In the genomic region with DNA sequence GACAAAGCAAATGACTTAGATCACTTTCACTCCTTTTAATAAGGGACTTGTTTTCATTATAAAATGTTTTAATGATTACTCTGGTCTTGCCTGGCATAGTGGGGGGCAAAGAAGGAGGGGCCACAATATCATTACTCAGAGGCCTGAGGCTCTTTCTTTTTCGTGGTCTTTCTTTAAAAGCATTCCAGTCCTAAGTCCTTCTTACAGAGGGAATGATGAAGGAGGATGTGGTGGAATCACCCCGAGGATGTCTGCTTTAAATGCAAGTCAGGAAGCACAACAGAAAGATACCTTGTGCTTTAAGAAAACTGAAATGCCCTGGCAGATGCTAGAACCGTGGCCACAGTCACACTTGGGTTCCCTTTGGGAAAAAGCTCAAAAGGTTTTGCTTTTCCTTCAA, we compare ENCODE assay signal across 28 cellular contexts.
DNase-seq lines count a peak whose midpoint lies in the region; ATAC-seq and TF ChIP-seq lines count a peak whose summit lies in the region.
"Had no signal": no experiment of that assay in that cellular context is flagged by ENCODE, and none has a peak within 500 bp of the region (broad histone marks: within the 10 kb centered on the region; RNA-seq: fewer than 3 reads in every experiment).

No MANE protein-coding gene starts in this region.

- no peak overlapping the region for H3K4me2 ChIP-seq in PC-3 (ENCODE audit: low read length)

- H3K27ac ChIP-seq in PC-3 (ENCODE audit: low read length): no peak overlapping the region
- no peak overlapping the region for H3K27ac ChIP-seq in tibial artery
- H3K27ac ChIP-seq: adrenal gland, esophagus muscularis mucosa, foreskin keratinocyte, pancreas, RWPE1, testis, uterus had no signal

- no peaks in the 10 kb centered on the region for H3F3A ChIP-seq in PC-3 (ENCODE audit: low read length, unreplicated experiment)

- BruUV-seq in PC-3 (replicated peaks; lab: Mats Ljungman, UMichigan): no TSS peak

- POLR2A ChIA-PET in PC-3 (lab: Charles Lee; ENCODE audit: unreplicated experiment): no interaction called here

- TF ChIP-seq CTCF in PC-3 (conservative IDR thresholded peaks at IDR 0.05; ENCODE audit: low read depth, low read length) (no peak), tibial artery (IDR thresholded peaks at IDR 0.05) (no peak)

- ATAC-seq in PC-3: peak; percentile 20; the same call in 1 of the 2 replicates
- ATAC-seq in GM18868 (IDR thresholded peaks at IDR 0.05; ENCODE audit: unreplicated experiment): no peak
- ATAC-seq: foreskin keratinocyte, HCT116, pancreas had no signal

- H3K36me3 ChIP-seq in PC-3 (ENCODE audit: low read depth, low read length) (no peaks in the 10 kb centered on the region), tibial artery (no peaks in the 10 kb centered on the region)
- H3K36me3 ChIP-seq: adrenal gland, esophagus muscularis mucosa, pancreas, uterus had no signal

- H4K20me1 ChIP-seq in PC-3 (ENCODE audit: low read length): no peaks in the 10 kb centered on the region

- H3K9me3 ChIP-seq in PC-3 (ENCODE audit: low read length) (no peaks in the 10 kb centered on the region), tibial artery (no peaks in the 10 kb centered on the region)
- H3K9me3 ChIP-seq: adrenal gland, esophagus muscularis mucosa, pancreas, testis, uterus had no signal

- H3K4me3 ChIP-seq in PC-3 (ENCODE audit: low read length) (no peak overlapping the region), tibial artery (no peak overlapping the region)
- H3K4me3 ChIP-seq: adrenal gland, esophagus muscularis mucosa, lung, pancreas, testis, uterus had no signal

- peak overlapping the region; percentile 61 for H2AFZ ChIP-seq in PC-3 (ENCODE audit: low read length)

- CTCF ChIA-PET in PC-3 (lab: Charles Lee): no interaction called here

- H3K79me2 ChIP-seq in PC-3 (ENCODE audit: low read length): no peaks in the 10 kb centered on the region

- no peaks in the 10 kb centered on the region for H3K27me3 ChIP-seq in PC-3 (ENCODE audit: low read length)
- H3K27me3 ChIP-seq in tibial artery: no peaks in the 10 kb centered on the region
- H3K27me3 ChIP-seq: adrenal gland, esophagus muscularis mucosa, foreskin keratinocyte, pancreas, testis, uterus had no signal

- DNase-seq in ELR (ENCODE audit: low read depth) (peak; percentile 76), PC-3 (no peak), islet precursor cell (peak; percentile 90), renal cortical epithelial cell (ENCODE audit: low read depth) (peak; percentile 23), NCI-H1417 treated with DMSO at 0.1 percent for 48 hours (lab: John Stamatoyannopoulos, UW) (no peak), tibial artery (no peak)
- DNase-seq: activated CD4-positive, alpha-beta memory T cell treated with anti-CD3 and anti-CD28 coated beads, Interleukin-2, amount 10 ng/mL, durations not matched to agents 7 days and 5 days; activated CD4-positive, alpha-beta T cell treated with anti-CD3 and anti-CD28 coated beads for 1 hour; activated CD8-positive, alpha-beta memory T cell treated with anti-CD3 and anti-CD28 coated beads, Interleukin-2, amount 50 U/mL, for 4 hours; activated naive CD4-positive, alpha-beta T cell treated with anti-CD3 and anti-CD28 coated beads for 36 hours; adrenal gland; cerebellar nuclear complex; dermis blood vessel endothelial cell; endodermal cell; GF-D8; kidney glomerular epithelial cell; NCI-H146; nephron progenitor cell; pancreas; small intestine; testis; uterus had no signal

- H3K4me1 ChIP-seq in PC-3 (ENCODE audit: insufficient read depth, low read length): no peaks in the 10 kb centered on the region
- no peaks in the 10 kb centered on the region for H3K4me1 ChIP-seq in tibial artery
- H3K4me1 ChIP-seq: adrenal gland, esophagus muscularis mucosa, pancreas, testis, uterus had no signal

- H3K9me2 ChIP-seq in PC-3 (replicated peaks; ENCODE audit: low read length): no peaks in the 10 kb centered on the region

- intact Hi-C loops in PC-3 (cut with micrococcal nuclease): no loop called here
- intact Hi-C loops in tibial artery (cut with DNase I; ENCODE audit: low total_unique reads): no loop called here

- no peak overlapping the region for H3K9ac ChIP-seq in PC-3 (ENCODE audit: low read length)

Comparison
In these comparisons a context has a peak if more than half of its experiments do, and no peak if none do; other contexts are left out.
1. DNase-seq: peak in ELR (single experiment), islet precursor cell (single experiment) and renal cortical epithelial cell (single experiment); none in PC-3 (single experiment), NCI-H1417 treated with DMSO at 0.1 percent for 48 hours (single experiment) and tibial artery (0 of 2).